In the genomic region with DNA sequence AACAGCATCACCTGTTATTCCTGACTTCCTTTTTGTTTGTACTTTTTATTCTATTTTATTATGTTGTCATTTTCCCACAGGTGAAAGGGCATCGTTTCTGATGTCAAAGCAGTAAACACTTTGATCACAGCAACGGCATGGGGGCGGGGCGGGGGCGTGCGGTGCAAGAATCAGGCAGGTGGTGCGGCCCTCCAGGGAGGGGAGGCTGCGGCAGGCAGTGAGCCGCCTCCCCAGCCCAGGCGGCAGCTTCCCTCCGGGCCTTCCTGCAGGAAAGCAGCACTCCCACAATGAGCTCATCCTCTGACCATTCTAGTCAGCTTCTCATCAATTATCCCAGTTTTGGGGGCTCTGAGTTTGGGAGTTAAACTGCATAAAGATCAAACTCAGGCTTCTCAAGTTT, we compare ENCODE assay signal across 15 cellular contexts.
"Had no signal": no experiment of that assay in that cellular context is flagged by ENCODE, and none has a peak within 500 bp of the region (broad histone marks: within the 10 kb centered on the region; RNA-seq: fewer than 3 reads in every experiment).

No MANE protein-coding gene starts in this region.

- H3K27me3 ChIP-seq: adrenal gland, gastrocnemius medialis, right atrium auricular region, tibial nerve, vagina had no signal

- H3K9me3 ChIP-seq: adrenal gland, gastrocnemius medialis, right atrium auricular region, tibial nerve, vagina had no signal

- H3K36me3 ChIP-seq: adrenal gland, gastrocnemius medialis, right atrium auricular region, tibial nerve, vagina had no signal

- H3K4me1 ChIP-seq: adrenal gland, gastrocnemius medialis, right atrium auricular region, tibial nerve, vagina had no signal

- H3K4me3 ChIP-seq: adrenal gland, gastrocnemius medialis, right atrium auricular region, tibial nerve, vagina had no signal

- ATAC-seq: activated CD8-positive, alpha-beta memory T cell treated with anti-CD3 and anti-CD28 coated beads, Interleukin-2, amount 10 ng/mL, durations not matched to agents 7 days and 5 days; gastrocnemius medialis; left ventricle myocardium superior; natural killer cell had no signal

- H3K27ac ChIP-seq: adrenal gland, gastrocnemius medialis, right atrium auricular region, tibial nerve, vagina had no signal

- DNase-seq: activated CD4-positive, alpha-beta T cell treated with anti-CD3 and anti-CD28 coated beads, Interleukin-2, amount 50 U/mL, for 48 hours; activated CD8-positive, alpha-beta memory T cell treated with anti-CD3 and anti-CD28 coated beads, Interleukin-2, amount 10 ng/mL, durations not matched to agents 7 days and 5 days; activated T-cell treated with anti-CD3 and anti-CD28 coated beads, Interleukin-2, amount 50 U/mL, for 24 hours; adrenal gland; erythroblast; gastrocnemius medialis; left ventricle myocardium superior; natural killer cell; stimulated activated CD4-positive, alpha-beta T cell treated with anti-CD3 and anti-CD28 coated beads, Interleukin-15, amount 100 ng/mL, for 24 hours; stimulated activated CD4-positive, alpha-beta T cell treated with anti-CD3 and anti-CD28 coated beads, Interleukin-4, amount 100 ng/mL, for 1 hour; stimulated activated naive CD4-positive, alpha-beta T cell; substantia nigra had no signal
